8 cellular contexts compared by ENCODE assay signal in genomic region chr6:89432875-89433636, GRCh38. TPM values are rescaled to one million over a fixed set of nuclear protein-coding genes. Genes with fewer than 3 reads are reported as not detected.
DNase-seq lines count a peak whose midpoint lies in the region; ATAC-seq, FAIRE-seq and TF ChIP-seq lines count a peak whose summit lies in the region.

Gene ANKRD6, plus strand, starts transcription at chr6:89433152. Its CDS starts 133,825 bp downstream, at chr6:89566977.

- H3K27me3 ChIP-seq in WERI-Rb-1 (ENCODE audit: insufficient read depth, low read depth, severe bottlenecking), result no peaks in the 10 kb centered on the region
- no peaks in the 10 kb centered on the region for H3K27me3 ChIP-seq in bronchial epithelial cell (ENCODE audit: control insufficient read depth, insufficient read depth, low read length)

- peak within 1 kb of the TSS; percentile 53 for H3K27ac ChIP-seq in WERI-Rb-1

- H3K4me3 ChIP-seq in WERI-Rb-1 (ENCODE audit: low read depth, low read length) (peak within 1 kb of the TSS; percentile 70), bronchial epithelial cell (ENCODE audit: low read depth, low read length) (peak within 1 kb of the TSS; percentile 77)

- FAIRE-seq in bronchial epithelial cell (lab: Jason Lieb, UNC), result no peak

- TF ChIP-seq CTCF in WERI-Rb-1 (IDR thresholded peaks at IDR 0.05; ENCODE audit: low read depth, low read length), result peak; percentile 79
- peak; percentile 77 for TF ChIP-seq CTCF in bronchial epithelial cell (IDR thresholded peaks at IDR 0.05; ENCODE audit: insufficient read depth, low read length, severe bottlenecking)

- DNase-seq in NCI-H1417 (lab: John Stamatoyannopoulos, UW), result peak; percentile 79 to 82 (median 81)
- DNase-seq in NCI-H1417 treated with DMSO at 0.1 percent for 48 hours (lab: John Stamatoyannopoulos, UW), result no peak
- DNase-seq in NCI-H128 (lab: John Stamatoyannopoulos, UW; ENCODE audit: unreplicated experiment), result peak; percentile 42
- peak; percentile 69 for DNase-seq in WERI-Rb-1
- peak; percentile 40 for DNase-seq in bronchial epithelial cell (ENCODE audit: low read depth)
- DNase-seq in islet precursor cell, result peak; percentile 88
- peak; percentile 74 to 82 for DNase-seq in stimulated activated CD4-positive, alpha-beta T cell treated with anti-CD3 and anti-CD28 coated beads, Interleukin-15, amount 100 ng/mL, for 1 hour (ENCODE audit: low read depth in 1 of 2, low spot score in 1 of 2)

- H3K9me3 ChIP-seq in WERI-Rb-1 (ENCODE audit: severe bottlenecking), result no peaks in the 10 kb centered on the region

- H3K36me3 ChIP-seq in WERI-Rb-1, result no peaks in the 10 kb centered on the region
- no peaks in the 10 kb centered on the region for H3K36me3 ChIP-seq in bronchial epithelial cell (ENCODE audit: control insufficient read depth, insufficient read depth, low read length)

- ATAC-seq in HG02678 (IDR thresholded peaks at IDR 0.05; ENCODE audit: unreplicated experiment), result peak; percentile 95

RNA-seq across cellular contexts. Expression of gene ANKRD6, which starts in this region (rescaled TPM):
- 6.1 and 9.5 TPM in 2 replicates for total RNA-seq in bronchial epithelial cell
